Comparison of ENCODE assay signal across 11 cellular contexts in genomic region chr13:33146843-33147611, GRCh38.
DNase-seq lines count a peak whose midpoint lies in the region; ATAC-seq and TF ChIP-seq lines count a peak whose summit lies in the region.
"Had no signal": no experiment of that assay in that cellular context is flagged by ENCODE, and none has a peak within 500 bp of the region (broad histone marks: within the 10 kb centered on the region; RNA-seq: fewer than 3 reads in every experiment).

No MANE protein-coding gene starts in this region.

- in situ Hi-C loops in gastrocnemius medialis (cut with MboI; ENCODE audit: low sequenced_read_pairs in 4 of 4), result no loop called here

- no peak for TF ChIP-seq CTCF in GM12865 (IDR thresholded peaks at IDR 0.05; ENCODE audit: insufficient read depth, low read depth, low read length, missing control alignments)
- TF ChIP-seq CTCF in spleen (IDR thresholded peaks at IDR 0.05 in 8 of 11, conservative IDR thresholded peaks at IDR 0.05 in 3 of 11), result no peak
- no peak for TF ChIP-seq CTCF in left lung (IDR thresholded peaks at IDR 0.05)
- TF ChIP-seq CTCF in gastrocnemius medialis (IDR thresholded peaks at IDR 0.05 in 4 of 5, conservative IDR thresholded peaks at IDR 0.05 in 1 of 5), result no peak

- intact Hi-C loops in spleen (cut with DNase I; ENCODE audit: low total_unique reads), result no loop called here
- intact Hi-C loops in left lung (cut with DNase I), result no loop called here
- intact Hi-C loops in gastrocnemius medialis (cut with DNase I; ENCODE audit: low total_unique reads), result no loop called here

- 68 to 78% (median 75%) methylated on average over 4 of the region's 4 CpGs for WGBS in spleen, 5 donors

- H3K9me3 ChIP-seq in spleen (no peaks in the 10 kb centered on the region), left lung (no peaks in the 10 kb centered on the region), gastrocnemius medialis (no peaks in the 10 kb centered on the region)
- H3K9me3 ChIP-seq: body of pancreas, HAP-1 had no signal

- no peaks in the 10 kb centered on the region for H3K27me3 ChIP-seq in spleen (replicated peaks in 1 of 7)
- no peaks in the 10 kb centered on the region for H3K27me3 ChIP-seq in left lung
- no peaks in the 10 kb centered on the region for H3K27me3 ChIP-seq in gastrocnemius medialis
- H3K27me3 ChIP-seq: body of pancreas had no signal

- ATAC-seq in GM18909 (IDR thresholded peaks at IDR 0.05; ENCODE audit: poor library complexity, unreplicated experiment) (peak; percentile 85), HG02588 (IDR thresholded peaks at IDR 0.05; ENCODE audit: unreplicated experiment) (peak; percentile 92), HG03442 (IDR thresholded peaks at IDR 0.05; ENCODE audit: unreplicated experiment) (peak; percentile 88), left lung (no peak), gastrocnemius medialis (no peak)
- ATAC-seq: body of pancreas had no signal

- DNase-seq in GM12865 (ENCODE audit: low read depth) (peak; percentile 93), spleen (no peak), left lung (no peak), gastrocnemius medialis (no peak), kidney tubule cell (ENCODE audit: low spot score) (no peak)
- DNase-seq: body of pancreas, COR-L47 had no signal

- no peak for TF ChIP-seq POLR2A in spleen (IDR thresholded peaks at IDR 0.05)
- TF ChIP-seq POLR2A in gastrocnemius medialis (IDR thresholded peaks at IDR 0.05), result no peak

- H3K4me1 ChIP-seq in spleen, result peaks cover 0 to 9% (median 0%) of the 10 kb centered on the region in 6 donors
- H3K4me1 ChIP-seq in left lung, result no peaks in the 10 kb centered on the region
- peaks cover 8 to 19% of the 10 kb centered on the region in 2 donors for H3K4me1 ChIP-seq in gastrocnemius medialis
- H3K4me1 ChIP-seq: body of pancreas, HAP-1 had no signal

- H3K36me3 ChIP-seq in spleen (peaks cover 0 to under 1% (median 0%) of the 10 kb centered on the region in 6 donors), left lung (peaks cover 0 to 7% of the 10 kb centered on the region in 2 donors), gastrocnemius medialis (no peaks in the 10 kb centered on the region)
- H3K36me3 ChIP-seq: HAP-1 had no signal

- H3K27ac ChIP-seq in spleen, result no peak overlapping the region
- no peak overlapping the region for H3K27ac ChIP-seq in left lung
- no peak overlapping the region for H3K27ac ChIP-seq in gastrocnemius medialis
- H3K27ac ChIP-seq: body of pancreas had no signal

- H3K4me3 ChIP-seq in GM12865 (ENCODE audit: low read depth, low read length), result no peak overlapping the region
- no peak overlapping the region for H3K4me3 ChIP-seq in spleen
- H3K4me3 ChIP-seq in left lung, result no peak overlapping the region
- H3K4me3 ChIP-seq in gastrocnemius medialis, result no peak overlapping the region
- H3K4me3 ChIP-seq: body of pancreas, HAP-1 had no signal

Comparison
In these comparisons a context has a peak if more than half of its experiments do, and no peak if none do; other contexts are left out.
1. ATAC-seq: peak in GM18909 (single experiment), HG02588 (single experiment) and HG03442 (single experiment); none in left lung (single experiment) and gastrocnemius medialis (0 of 2).